In genomic region chr4:95249402-95250043, GRCh38 we compare ENCODE assay signal across 1 cellular context.
TF ChIP-seq lines count a peak whose summit lies in the region.

No MANE protein-coding gene starts in this region.

TF ChIP-seq in HEK293, 187 proteins besides CTCF, POLR2A, EP300 and RAD21 (continued from another document):
- TF ChIP-seq ZNF624 (tag by site-specific recombination; IDR thresholded peaks at IDR 0.05) = no peak
- no peak for TF ChIP-seq ZNF146 (tag by site-specific recombination; IDR thresholded peaks at IDR 0.05)
